Comparison of ENCODE assay signal across 15 cellular contexts in genomic region chr17:65270932-65271700, GRCh38.
"Had no signal": no experiment of that assay in that cellular context is flagged by ENCODE, and none has a peak within 500 bp of the region (broad histone marks: within the 10 kb centered on the region; RNA-seq: fewer than 3 reads in every experiment).

No MANE protein-coding gene starts in this region.

- H3K27ac ChIP-seq: breast epithelium, left lung, right atrium auricular region, suprapubic skin, upper lobe of right lung had no signal

- H3K36me3 ChIP-seq: breast epithelium, left lung, right atrium auricular region, suprapubic skin, upper lobe of right lung had no signal

- H3K27me3 ChIP-seq: breast epithelium, right atrium auricular region, upper lobe of right lung had no signal

- ATAC-seq: activated CD8-positive, alpha-beta T cell treated with anti-CD3 and anti-CD28 coated beads, Interleukin-2, amount 10 ng/mL, durations not matched to agents 7 days and 5 days; left lung; stimulated activated memory B cell treated with anti-CD40 and anti-IgM and Interleukin-4, amounts not matched to agents 10 μg/mL and 1 μg/mL and 100 μg/mL, for 72 hours; upper lobe of right lung had no signal

- H3K4me3 ChIP-seq: breast epithelium, left lung, right atrium auricular region, suprapubic skin, upper lobe of right lung had no signal

- DNase-seq: activated CD4-positive, alpha-beta T cell treated with anti-CD3 and anti-CD28 coated beads for 4 hours; activated CD8-positive, alpha-beta memory T cell treated with anti-CD3 and anti-CD28 coated beads, Interleukin-2, amount 50 U/mL, for 48 hours; activated CD8-positive, alpha-beta T cell treated with anti-CD3 and anti-CD28 coated beads, Interleukin-2, amount 10 ng/mL, durations not matched to agents 7 days and 5 days; activated naive CD4-positive, alpha-beta T cell treated with anti-CD3 and anti-CD28 coated beads for 36 hours; foreskin melanocyte; head of caudate nucleus; left lung; posterior cingulate gyrus; SK-N-SH; small intestine; upper lobe of right lung had no signal

- H3K9me3 ChIP-seq: left lung, SK-N-SH, upper lobe of right lung had no signal

- H3K4me1 ChIP-seq: breast epithelium, left lung, right atrium auricular region, suprapubic skin, upper lobe of right lung had no signal

- H3K4me2 ChIP-seq: SK-N-SH had no signal
